In the genomic region with DNA sequence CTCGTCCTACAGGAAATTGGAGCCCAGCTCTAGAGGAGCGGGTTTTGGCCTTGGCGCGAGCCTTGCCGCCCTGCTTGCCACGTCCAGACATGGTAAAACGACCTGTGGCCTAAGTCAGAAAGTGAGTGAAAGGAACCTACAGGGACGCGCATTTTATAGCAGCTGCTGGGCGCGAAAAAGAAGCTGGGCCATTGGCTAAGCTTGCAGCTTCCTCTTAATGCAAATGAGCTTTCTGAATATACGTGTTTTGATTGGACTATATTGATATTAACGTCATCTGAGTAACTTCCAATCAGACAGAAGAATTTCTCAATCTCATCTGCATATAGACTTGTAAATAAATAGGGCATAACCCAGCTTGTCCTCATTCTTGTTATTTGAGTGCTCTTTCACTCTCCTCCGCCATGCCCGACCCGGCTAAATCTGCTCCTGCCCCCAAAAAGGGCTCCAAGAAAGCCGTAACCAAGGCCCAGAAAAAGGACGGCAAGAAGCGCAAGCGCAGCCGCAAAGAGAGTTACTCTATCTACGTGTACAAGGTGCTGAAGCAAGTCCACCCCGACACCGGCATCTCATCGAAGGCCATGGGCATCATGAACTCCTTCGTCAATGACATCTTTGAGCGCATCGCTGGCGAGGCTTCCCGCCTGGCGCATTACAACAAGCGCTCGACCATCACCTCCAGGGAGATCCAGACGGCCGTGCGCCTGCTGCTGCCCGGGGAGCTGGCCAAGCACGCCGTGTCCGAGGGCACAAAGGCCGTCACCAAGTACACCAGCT, we compare ENCODE assay signal across 1 cellular context.
TF ChIP-seq lines count a peak whose summit lies in the region.

No MANE protein-coding gene starts in this region.

TF ChIP-seq in K562, 482 proteins besides CTCF, POLR2A, EP300 and RAD21 (continued from another document and continues in another):
- TF ChIP-seq, protein P1, sequence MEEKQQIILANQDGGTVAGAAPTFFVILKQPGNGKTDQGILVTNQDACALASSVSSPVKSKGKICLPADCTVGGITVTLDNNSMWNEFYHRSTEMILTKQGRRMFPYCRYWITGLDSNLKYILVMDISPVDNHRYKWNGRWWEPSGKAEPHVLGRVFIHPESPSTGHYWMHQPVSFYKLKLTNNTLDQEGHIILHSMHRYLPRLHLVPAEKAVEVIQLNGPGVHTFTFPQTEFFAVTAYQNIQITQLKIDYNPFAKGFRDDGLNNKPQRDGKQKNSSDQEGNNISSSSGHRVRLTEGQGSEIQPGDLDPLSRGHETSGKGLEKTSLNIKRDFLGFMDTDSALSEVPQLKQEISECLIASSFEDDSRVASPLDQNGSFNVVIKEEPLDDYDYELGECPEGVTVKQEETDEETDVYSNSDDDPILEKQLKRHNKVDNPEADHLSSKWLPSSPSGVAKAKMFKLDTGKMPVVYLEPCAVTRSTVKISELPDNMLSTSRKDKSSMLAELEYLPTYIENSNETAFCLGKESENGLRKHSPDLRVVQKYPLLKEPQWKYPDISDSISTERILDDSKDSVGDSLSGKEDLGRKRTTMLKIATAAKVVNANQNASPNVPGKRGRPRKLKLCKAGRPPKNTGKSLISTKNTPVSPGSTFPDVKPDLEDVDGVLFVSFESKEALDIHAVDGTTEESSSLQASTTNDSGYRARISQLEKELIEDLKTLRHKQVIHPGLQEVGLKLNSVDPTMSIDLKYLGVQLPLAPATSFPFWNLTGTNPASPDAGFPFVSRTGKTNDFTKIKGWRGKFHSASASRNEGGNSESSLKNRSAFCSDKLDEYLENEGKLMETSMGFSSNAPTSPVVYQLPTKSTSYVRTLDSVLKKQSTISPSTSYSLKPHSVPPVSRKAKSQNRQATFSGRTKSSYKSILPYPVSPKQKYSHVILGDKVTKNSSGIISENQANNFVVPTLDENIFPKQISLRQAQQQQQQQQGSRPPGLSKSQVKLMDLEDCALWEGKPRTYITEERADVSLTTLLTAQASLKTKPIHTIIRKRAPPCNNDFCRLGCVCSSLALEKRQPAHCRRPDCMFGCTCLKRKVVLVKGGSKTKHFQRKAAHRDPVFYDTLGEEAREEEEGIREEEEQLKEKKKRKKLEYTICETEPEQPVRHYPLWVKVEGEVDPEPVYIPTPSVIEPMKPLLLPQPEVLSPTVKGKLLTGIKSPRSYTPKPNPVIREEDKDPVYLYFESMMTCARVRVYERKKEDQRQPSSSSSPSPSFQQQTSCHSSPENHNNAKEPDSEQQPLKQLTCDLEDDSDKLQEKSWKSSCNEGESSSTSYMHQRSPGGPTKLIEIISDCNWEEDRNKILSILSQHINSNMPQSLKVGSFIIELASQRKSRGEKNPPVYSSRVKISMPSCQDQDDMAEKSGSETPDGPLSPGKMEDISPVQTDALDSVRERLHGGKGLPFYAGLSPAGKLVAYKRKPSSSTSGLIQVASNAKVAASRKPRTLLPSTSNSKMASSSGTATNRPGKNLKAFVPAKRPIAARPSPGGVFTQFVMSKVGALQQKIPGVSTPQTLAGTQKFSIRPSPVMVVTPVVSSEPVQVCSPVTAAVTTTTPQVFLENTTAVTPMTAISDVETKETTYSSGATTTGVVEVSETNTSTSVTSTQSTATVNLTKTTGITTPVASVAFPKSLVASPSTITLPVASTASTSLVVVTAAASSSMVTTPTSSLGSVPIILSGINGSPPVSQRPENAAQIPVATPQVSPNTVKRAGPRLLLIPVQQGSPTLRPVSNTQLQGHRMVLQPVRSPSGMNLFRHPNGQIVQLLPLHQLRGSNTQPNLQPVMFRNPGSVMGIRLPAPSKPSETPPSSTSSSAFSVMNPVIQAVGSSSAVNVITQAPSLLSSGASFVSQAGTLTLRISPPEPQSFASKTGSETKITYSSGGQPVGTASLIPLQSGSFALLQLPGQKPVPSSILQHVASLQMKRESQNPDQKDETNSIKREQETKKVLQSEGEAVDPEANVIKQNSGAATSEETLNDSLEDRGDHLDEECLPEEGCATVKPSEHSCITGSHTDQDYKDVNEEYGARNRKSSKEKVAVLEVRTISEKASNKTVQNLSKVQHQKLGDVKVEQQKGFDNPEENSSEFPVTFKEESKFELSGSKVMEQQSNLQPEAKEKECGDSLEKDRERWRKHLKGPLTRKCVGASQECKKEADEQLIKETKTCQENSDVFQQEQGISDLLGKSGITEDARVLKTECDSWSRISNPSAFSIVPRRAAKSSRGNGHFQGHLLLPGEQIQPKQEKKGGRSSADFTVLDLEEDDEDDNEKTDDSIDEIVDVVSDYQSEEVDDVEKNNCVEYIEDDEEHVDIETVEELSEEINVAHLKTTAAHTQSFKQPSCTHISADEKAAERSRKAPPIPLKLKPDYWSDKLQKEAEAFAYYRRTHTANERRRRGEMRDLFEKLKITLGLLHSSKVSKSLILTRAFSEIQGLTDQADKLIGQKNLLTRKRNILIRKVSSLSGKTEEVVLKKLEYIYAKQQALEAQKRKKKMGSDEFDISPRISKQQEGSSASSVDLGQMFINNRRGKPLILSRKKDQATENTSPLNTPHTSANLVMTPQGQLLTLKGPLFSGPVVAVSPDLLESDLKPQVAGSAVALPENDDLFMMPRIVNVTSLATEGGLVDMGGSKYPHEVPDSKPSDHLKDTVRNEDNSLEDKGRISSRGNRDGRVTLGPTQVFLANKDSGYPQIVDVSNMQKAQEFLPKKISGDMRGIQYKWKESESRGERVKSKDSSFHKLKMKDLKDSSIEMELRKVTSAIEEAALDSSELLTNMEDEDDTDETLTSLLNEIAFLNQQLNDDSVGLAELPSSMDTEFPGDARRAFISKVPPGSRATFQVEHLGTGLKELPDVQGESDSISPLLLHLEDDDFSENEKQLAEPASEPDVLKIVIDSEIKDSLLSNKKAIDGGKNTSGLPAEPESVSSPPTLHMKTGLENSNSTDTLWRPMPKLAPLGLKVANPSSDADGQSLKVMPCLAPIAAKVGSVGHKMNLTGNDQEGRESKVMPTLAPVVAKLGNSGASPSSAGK (IDR thresholded peaks at IDR 0.05): no peak; the same call in 1 of the 2 replicates
- TF ChIP-seq EHMT2 (IDR thresholded peaks at IDR 0.05) (no peak), ZNF76 (CRISPR knock-in tag; IDR thresholded peaks at IDR 0.05; ENCODE audit: borderline replicate concordance) (0 out of 2 replicates have a peak, but pooled peaks have one; percentile 24), ZNF277 (CRISPR knock-in tag; IDR thresholded peaks at IDR 0.05; ENCODE audit: borderline replicate concordance) (no peak), COPS2 (conservative IDR thresholded peaks at IDR 0.05) (no peak), FOXJ2 (tag; IDR thresholded peaks at IDR 0.05) (0 out of 2 replicates have a peak, but pooled peaks have one; percentile 57), FOS (IDR thresholded peaks at IDR 0.05; ENCODE audit: extremely low read depth, insufficient read length) (peak; percentile 90), REST (CRISPR knock-in tag; IDR thresholded peaks at IDR 0.05; ENCODE audit: low read depth) (peak; percentile 64; the same call in 1 of the 2 replicates), PTRF (tag; IDR thresholded peaks at IDR 0.05) (no peak), ZNF780A (CRISPR knock-in tag; IDR thresholded peaks at IDR 0.05) (no peak), THRA (IDR thresholded peaks at IDR 0.05) (no peak), NEUROD1 (IDR thresholded peaks at IDR 0.05; ENCODE audit: borderline replicate concordance, low read depth, low read length, partially characterized antibody) (peak; percentile 78)
- TF ChIP-seq, protein P2, sequence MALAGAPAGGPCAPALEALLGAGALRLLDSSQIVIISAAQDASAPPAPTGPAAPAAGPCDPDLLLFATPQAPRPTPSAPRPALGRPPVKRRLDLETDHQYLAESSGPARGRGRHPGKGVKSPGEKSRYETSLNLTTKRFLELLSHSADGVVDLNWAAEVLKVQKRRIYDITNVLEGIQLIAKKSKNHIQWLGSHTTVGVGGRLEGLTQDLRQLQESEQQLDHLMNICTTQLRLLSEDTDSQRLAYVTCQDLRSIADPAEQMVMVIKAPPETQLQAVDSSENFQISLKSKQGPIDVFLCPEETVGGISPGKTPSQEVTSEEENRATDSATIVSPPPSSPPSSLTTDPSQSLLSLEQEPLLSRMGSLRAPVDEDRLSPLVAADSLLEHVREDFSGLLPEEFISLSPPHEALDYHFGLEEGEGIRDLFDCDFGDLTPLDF (CRISPR knock-in tag; IDR thresholded peaks at IDR 0.05): peak; percentile 100
- TF ChIP-seq, protein P3, sequence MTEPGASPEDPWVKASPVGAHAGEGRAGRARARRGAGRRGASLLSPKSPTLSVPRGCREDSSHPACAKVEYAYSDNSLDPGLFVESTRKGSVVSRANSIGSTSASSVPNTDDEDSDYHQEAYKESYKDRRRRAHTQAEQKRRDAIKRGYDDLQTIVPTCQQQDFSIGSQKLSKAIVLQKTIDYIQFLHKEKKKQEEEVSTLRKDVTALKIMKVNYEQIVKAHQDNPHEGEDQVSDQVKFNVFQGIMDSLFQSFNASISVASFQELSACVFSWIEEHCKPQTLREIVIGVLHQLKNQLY (CRISPR knock-in tag; conservative IDR thresholded peaks at IDR 0.05): peak in 1 of 2 experiments; percentile 69; a peak in 2 of 4 replicates
